ENCODE assay signal across 15 cellular contexts in the genomic region with DNA sequence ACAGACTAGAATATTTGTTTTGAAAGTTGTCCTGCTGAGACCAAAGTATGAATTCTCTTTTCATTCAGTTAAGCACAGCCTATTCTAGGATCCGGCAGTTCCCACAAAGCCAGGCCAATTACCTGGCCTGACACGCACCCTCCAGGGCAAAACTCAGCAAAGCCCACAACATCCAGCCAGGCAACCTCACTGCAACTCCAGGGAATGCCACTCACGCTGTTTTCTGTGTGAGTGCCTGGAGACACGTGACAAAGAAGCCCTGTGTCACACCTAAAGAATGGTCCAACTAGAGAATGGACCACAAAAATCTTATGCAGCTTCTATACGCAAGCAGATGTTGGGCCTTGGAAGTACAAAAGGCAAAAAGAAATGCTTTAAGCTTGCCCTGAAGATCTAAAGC. TPM values are rescaled to one million over a fixed set of nuclear protein-coding genes. Genes with fewer than 3 reads are reported as not detected.
DNase-seq lines count a peak whose midpoint lies in the region; ATAC-seq and TF ChIP-seq lines count a peak whose summit lies in the region.
"Had no signal": no experiment of that assay in that cellular context is flagged by ENCODE, and none has a peak within 500 bp of the region (broad histone marks: within the 10 kb centered on the region; RNA-seq: fewer than 3 reads in every experiment).

No MANE protein-coding gene starts in this region.

- peak overlapping the region; percentile 62 for H3K27ac ChIP-seq in left ventricle myocardium inferior (replicated peaks)
- peak overlapping the region; percentile 27 for H3K27ac ChIP-seq in suprapubic skin
- H3K27ac ChIP-seq: A549, thyroid gland had no signal

- H3K27ac Mint-ChIP-seq in activated naive CD4-positive, alpha-beta T cell treated with anti-CD3 and anti-CD28 coated beads, Interleukin-2, amount 50 U/mL, for 24 hours = peak overlapping the region; percentile 15
- H3K27ac Mint-ChIP-seq in endothelial cell (ENCODE audit: unreplicated experiment) = no peak overlapping the region
- H3K27ac Mint-ChIP-seq in activated T-cell treated with anti-CD3 and anti-CD28 coated beads, Interleukin-2, amount 50 U/mL, for 72 hours = no peak overlapping the region
- H3K27ac Mint-ChIP-seq: effector memory CD8-positive, alpha-beta T cell had no signal

- TF ChIP-seq POLR2A in suprapubic skin (IDR thresholded peaks at IDR 0.05) = no peak

- peaks cover 91% of the 10 kb centered on the region for H3K4me1 Mint-ChIP-seq in activated naive CD4-positive, alpha-beta T cell treated with anti-CD3 and anti-CD28 coated beads, Interleukin-2, amount 50 U/mL, for 24 hours
- H3K4me1 Mint-ChIP-seq in endothelial cell (ENCODE audit: unreplicated experiment) = peaks cover 27% of the 10 kb centered on the region
- H3K4me1 Mint-ChIP-seq in activated T-cell treated with anti-CD3 and anti-CD28 coated beads, Interleukin-2, amount 50 U/mL, for 72 hours (ENCODE audit: low read depth) = peaks cover 74% of the 10 kb centered on the region

- no peak for ATAC-seq in HG02840 (IDR thresholded peaks at IDR 0.05; ENCODE audit: low FRiP score, unreplicated experiment)
- ATAC-seq in activated T-cell treated with anti-CD3 and anti-CD28 coated beads, Interleukin-2, amount 50 U/mL, for 72 hours (replicated peaks in 1 of 2) = no peak
- ATAC-seq: A549; effector memory CD8-positive, alpha-beta T cell; left lobe of liver; T-cell had no signal

- H3K4me3 ChIP-seq in left ventricle myocardium inferior (no peak overlapping the region), suprapubic skin (no peak overlapping the region)
- H3K4me3 ChIP-seq: A549, thyroid gland had no signal

- TF ChIP-seq EP300 in suprapubic skin (IDR thresholded peaks at IDR 0.05) = no peak

- H3K4me1 ChIP-seq in left ventricle myocardium inferior (peaks cover 67% of the 10 kb centered on the region), suprapubic skin (peaks cover 20% of the 10 kb centered on the region)

- no peaks in the 10 kb centered on the region for H3K27me3 Mint-ChIP-seq in activated naive CD4-positive, alpha-beta T cell treated with anti-CD3 and anti-CD28 coated beads, Interleukin-2, amount 50 U/mL, for 24 hours
- H3K27me3 Mint-ChIP-seq in endothelial cell (ENCODE audit: unreplicated experiment) = no peaks in the 10 kb centered on the region
- H3K27me3 Mint-ChIP-seq in activated T-cell treated with anti-CD3 and anti-CD28 coated beads, Interleukin-2, amount 50 U/mL, for 72 hours (ENCODE audit: low read depth) = no peaks in the 10 kb centered on the region
- H3K27me3 Mint-ChIP-seq: effector memory CD8-positive, alpha-beta T cell; T-cell had no signal

- no peaks in the 10 kb centered on the region for H3K27me3 ChIP-seq in left ventricle myocardium inferior (ENCODE audit: low read depth)
- H3K27me3 ChIP-seq in suprapubic skin = no peaks in the 10 kb centered on the region
- H3K27me3 ChIP-seq: thyroid gland had no signal

- no peaks in the 10 kb centered on the region for H3K36me3 ChIP-seq in left ventricle myocardium inferior
- H3K36me3 ChIP-seq in suprapubic skin = no peaks in the 10 kb centered on the region
- H3K36me3 ChIP-seq: thyroid gland had no signal

- 30% methylated on average over 5 of the region's 5 CpGs for WGBS in suprapubic skin

- TF ChIP-seq CTCF in left ventricle myocardium inferior (IDR thresholded peaks at IDR 0.05; ENCODE audit: borderline replicate concordance) (no peak), suprapubic skin (IDR thresholded peaks at IDR 0.05) (no peak), endothelial cell (IDR thresholded peaks at IDR 0.05; ENCODE audit: unreplicated experiment) (no peak)

- peaks cover 16% of the 10 kb centered on the region for H3K36me3 Mint-ChIP-seq in activated naive CD4-positive, alpha-beta T cell treated with anti-CD3 and anti-CD28 coated beads, Interleukin-2, amount 50 U/mL, for 24 hours
- H3K36me3 Mint-ChIP-seq in endothelial cell (ENCODE audit: low read depth, unreplicated experiment) = peaks cover 16% of the 10 kb centered on the region
- peaks cover 6 to 17% of the 10 kb centered on the region in 2 donors for H3K36me3 Mint-ChIP-seq in activated T-cell treated with anti-CD3 and anti-CD28 coated beads, Interleukin-2, amount 50 U/mL, for 72 hours (ENCODE audit: insufficient read depth in 2 of 2)

- no peaks in the 10 kb centered on the region for H3K9me3 Mint-ChIP-seq in activated naive CD4-positive, alpha-beta T cell treated with anti-CD3 and anti-CD28 coated beads, Interleukin-2, amount 50 U/mL, for 24 hours
- no peaks in the 10 kb centered on the region for H3K9me3 Mint-ChIP-seq in endothelial cell (ENCODE audit: unreplicated experiment)
- H3K9me3 Mint-ChIP-seq in activated T-cell treated with anti-CD3 and anti-CD28 coated beads, Interleukin-2, amount 50 U/mL, for 72 hours = no peaks in the 10 kb centered on the region
- H3K9me3 Mint-ChIP-seq: effector memory CD8-positive, alpha-beta T cell; T-cell had no signal

- DNase-seq in activated naive CD4-positive, alpha-beta T cell treated with Interleukin-2 at 50 U/mL for 16 hours = no peak
- DNase-seq in NCI-H748 treated with DMSO at 0.1 percent for 48 hours (lab: John Stamatoyannopoulos, UW) (peak; percentile 64), left ventricle myocardium inferior (no peak), suprapubic skin (ENCODE audit: low spot score in 2 of 2) (no peak), endothelial cell (ENCODE audit: low spot score) (no peak)
- no peak for DNase-seq in activated T-cell treated with anti-CD3 and anti-CD28 coated beads, Interleukin-2, amount 50 U/mL, for 72 hours
- DNase-seq: effector memory CD8-positive, alpha-beta T cell; glutamatergic neuron; stimulated activated CD4-positive, alpha-beta T cell treated with anti-CD3 and anti-CD28 coated beads, Interleukin-12 subunit alpha, Interleukin-12 subunit beta, amount 100 ng/mL, for 4 hours; T-cell; thyroid gland had no signal

- H3K9me3 ChIP-seq in left ventricle myocardium inferior (replicated peaks) (no peaks in the 10 kb centered on the region), suprapubic skin (no peaks in the 10 kb centered on the region)
- H3K9me3 ChIP-seq: A549, thyroid gland had no signal

- intact Hi-C loops in left ventricle myocardium inferior (cut with micrococcal nuclease) = no loop called here

- H3K4me3 Mint-ChIP-seq in activated naive CD4-positive, alpha-beta T cell treated with anti-CD3 and anti-CD28 coated beads, Interleukin-2, amount 50 U/mL, for 24 hours = no peak overlapping the region
- no peak overlapping the region for H3K4me3 Mint-ChIP-seq in endothelial cell (ENCODE audit: unreplicated experiment)
- H3K4me3 Mint-ChIP-seq in activated T-cell treated with anti-CD3 and anti-CD28 coated beads, Interleukin-2, amount 50 U/mL, for 72 hours = no peak overlapping the region
- H3K4me3 Mint-ChIP-seq: effector memory CD8-positive, alpha-beta T cell; T-cell had no signal

RNA-seq across cellular contexts. Expression of a gene that starts 20.3 kb away (rescaled TPM):
- total RNA-seq in left ventricle myocardium inferior (269 TPM), suprapubic skin (10 to 100 TPM; 24.7 to 47.3 (median 31.4) TPM), endothelial cell (ENCODE audit: unreplicated experiment) (15.8 TPM)
- 10 to 100 TPM; 29.4 to 30.2 TPM for total RNA-seq in activated T-cell treated with anti-CD3 and anti-CD28 coated beads, Interleukin-2, amount 50 U/mL, for 72 hours
